ENCODE assay signal across 1 cellular context in genomic region chr3:52777127-52777958, GRCh38.
TF ChIP-seq lines count a peak whose summit lies in the region.

A gene with protein sequence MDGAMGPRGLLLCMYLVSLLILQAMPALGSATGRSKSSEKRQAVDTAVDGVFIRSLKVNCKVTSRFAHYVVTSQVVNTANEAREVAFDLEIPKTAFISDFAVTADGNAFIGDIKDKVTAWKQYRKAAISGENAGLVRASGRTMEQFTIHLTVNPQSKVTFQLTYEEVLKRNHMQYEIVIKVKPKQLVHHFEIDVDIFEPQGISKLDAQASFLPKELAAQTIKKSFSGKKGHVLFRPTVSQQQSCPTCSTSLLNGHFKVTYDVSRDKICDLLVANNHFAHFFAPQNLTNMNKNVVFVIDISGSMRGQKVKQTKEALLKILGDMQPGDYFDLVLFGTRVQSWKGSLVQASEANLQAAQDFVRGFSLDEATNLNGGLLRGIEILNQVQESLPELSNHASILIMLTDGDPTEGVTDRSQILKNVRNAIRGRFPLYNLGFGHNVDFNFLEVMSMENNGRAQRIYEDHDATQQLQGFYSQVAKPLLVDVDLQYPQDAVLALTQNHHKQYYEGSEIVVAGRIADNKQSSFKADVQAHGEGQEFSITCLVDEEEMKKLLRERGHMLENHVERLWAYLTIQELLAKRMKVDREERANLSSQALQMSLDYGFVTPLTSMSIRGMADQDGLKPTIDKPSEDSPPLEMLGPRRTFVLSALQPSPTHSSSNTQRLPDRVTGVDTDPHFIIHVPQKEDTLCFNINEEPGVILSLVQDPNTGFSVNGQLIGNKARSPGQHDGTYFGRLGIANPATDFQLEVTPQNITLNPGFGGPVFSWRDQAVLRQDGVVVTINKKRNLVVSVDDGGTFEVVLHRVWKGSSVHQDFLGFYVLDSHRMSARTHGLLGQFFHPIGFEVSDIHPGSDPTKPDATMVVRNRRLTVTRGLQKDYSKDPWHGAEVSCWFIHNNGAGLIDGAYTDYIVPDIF (plus strand): TSS chr3:52777599. CDS start chr3:52777616, 17 bp downstream.

TF ChIP-seq in IMR-90, 13 proteins besides CTCF, POLR2A, EP300 and RAD21 (continued from another document):
- TF ChIP-seq FOS (IDR thresholded peaks at IDR 0.05; ENCODE audit: low read depth, low read length) = no peak
- TF ChIP-seq RFX5 (IDR thresholded peaks at IDR 0.05; ENCODE audit: low read depth, low read length) = no peak
- no peak for TF ChIP-seq BHLHE40 (IDR thresholded peaks at IDR 0.05; ENCODE audit: low read depth, low read length)
- no peak for TF ChIP-seq MXI1 (IDR thresholded peaks at IDR 0.05; ENCODE audit: borderline replicate concordance, low read depth, low read length)
